26 cellular contexts compared by ENCODE assay signal in genomic region chr3:78879516-78879860, GRCh38.
DNase-seq lines count a peak whose midpoint lies in the region; ATAC-seq, FAIRE-seq and TF ChIP-seq lines count a peak whose summit lies in the region.
"Had no signal": no experiment of that assay in that cellular context is flagged by ENCODE, and none has a peak within 500 bp of the region (broad histone marks: within the 10 kb centered on the region; RNA-seq: fewer than 3 reads in every experiment).

No MANE protein-coding gene starts in this region.

- H3K36me3 Mint-ChIP-seq in WTC11 (no peaks in the 10 kb centered on the region), neural progenitor cell (no peaks in the 10 kb centered on the region)

- H3F3A ChIP-seq in neural progenitor cell (ENCODE audit: low read depth): no peaks in the 10 kb centered on the region

- no peak overlapping the region for H3K9ac ChIP-seq in neural progenitor cell
- H3K9ac ChIP-seq: SK-N-SH had no signal

- H3K27me3 ChIP-seq in neural progenitor cell: no peaks in the 10 kb centered on the region
- H3K27me3 ChIP-seq: body of pancreas, esophagus squamous epithelium, upper lobe of right lung had no signal

- peaks cover 33% of the 10 kb centered on the region for H4K20me1 ChIP-seq in neural progenitor cell (ENCODE audit: low read depth)

- H3K27me3 Mint-ChIP-seq in WTC11 (ENCODE audit: low read depth): no peaks in the 10 kb centered on the region
- peaks cover 2% of the 10 kb centered on the region for H3K27me3 Mint-ChIP-seq in neural progenitor cell (ENCODE audit: insufficient read depth, low read depth)
- H3K27me3 Mint-ChIP-seq: effector memory CD8-positive, alpha-beta T cell; stimulated activated naive CD8-positive, alpha-beta T cell treated with anti-CD3 and anti-CD28 coated beads, Interleukin-15, amount 100 ng/mL, for 72 hours had no signal

- TF ChIP-seq CTCF in D721Med (IDR thresholded peaks at IDR 0.05; ENCODE audit: insufficient read depth, missing control alignments) (no peak), WTC11 (IDR thresholded peaks at IDR 0.05) (no peak), neural progenitor cell (IDR thresholded peaks at IDR 0.05) (no peak)

- DNase-seq in D721Med (ENCODE audit: insufficient read length, low spot score) (no peak), NCI-H1694 (lab: John Stamatoyannopoulos, UW) (peak; percentile 1), WTC11 (ENCODE audit: low spot score) (no peak), neural progenitor cell (ENCODE audit: low spot score) (peak; percentile 22), sciatic nerve (ENCODE audit: low spot score) (no peak), NCI-H226 (no peak)
- DNase-seq in activated CD8-positive, alpha-beta memory T cell treated with anti-CD3 and anti-CD28 coated beads for 24 hours: no peak
- DNase-seq in stimulated activated CD4-positive, alpha-beta T cell treated with anti-CD3 and anti-CD28 coated beads, Interleukin-4, amount 100 ng/mL, for 24 hours: no peak
- DNase-seq: activated CD8-positive, alpha-beta memory T cell treated with anti-CD3 and anti-CD28 coated beads, Interleukin-2, amount 50 U/mL, for 48 hours; body of pancreas; Calu3; effector memory CD8-positive, alpha-beta T cell; esophagus squamous epithelium; H7; MM.1S; nucleus accumbens; SK-N-SH; stimulated activated naive CD8-positive, alpha-beta T cell treated with anti-CD3 and anti-CD28 coated beads, Interleukin-15, amount 100 ng/mL, for 72 hours; upper lobe of right lung; WERI-Rb-1 had no signal

- no peaks in the 10 kb centered on the region for H3K9me3 ChIP-seq in neural progenitor cell (ENCODE audit: low read depth)
- H3K9me3 ChIP-seq: body of pancreas, esophagus squamous epithelium, SK-N-SH, upper lobe of right lung had no signal

- H3K79me2 ChIP-seq in neural progenitor cell (ENCODE audit: low read depth): peaks cover 98% of the 10 kb centered on the region

- no peaks in the 10 kb centered on the region for H3K36me3 ChIP-seq in neural progenitor cell
- H3K36me3 ChIP-seq: esophagus squamous epithelium, upper lobe of right lung, WERI-Rb-1 had no signal

- no peak overlapping the region for H3K4me3 ChIP-seq in neural progenitor cell
- H3K4me3 ChIP-seq: body of pancreas, esophagus squamous epithelium, K562, lung, upper lobe of right lung had no signal

- FAIRE-seq in D721Med (lab: Jason Lieb, UNC): peak; percentile 84
- FAIRE-seq: K562, keratinocyte had no signal

- peak; percentile 53 for ATAC-seq in WTC11
- no peak for ATAC-seq in sciatic nerve
- ATAC-seq: body of pancreas; effector memory CD8-positive, alpha-beta T cell; K562; stimulated activated naive CD8-positive, alpha-beta T cell treated with anti-CD3 and anti-CD28 coated beads, Interleukin-15, amount 100 ng/mL, for 72 hours; upper lobe of right lung had no signal

- H3K4me1 Mint-ChIP-seq in WTC11: peaks cover 48% of the 10 kb centered on the region
- peaks cover 7% of the 10 kb centered on the region for H3K4me1 Mint-ChIP-seq in neural progenitor cell
- H3K4me1 Mint-ChIP-seq: stimulated activated naive CD8-positive, alpha-beta T cell treated with anti-CD3 and anti-CD28 coated beads, Interleukin-15, amount 100 ng/mL, for 72 hours had no signal

- H3K27ac Mint-ChIP-seq in WTC11 (no peak overlapping the region), neural progenitor cell (no peak overlapping the region)
- H3K27ac Mint-ChIP-seq: effector memory CD8-positive, alpha-beta T cell; stimulated activated naive CD8-positive, alpha-beta T cell treated with anti-CD3 and anti-CD28 coated beads, Interleukin-15, amount 100 ng/mL, for 72 hours; T-helper 2 cell treated with Interferon-gamma antibody and Interleukin-4, amounts not matched to agents 5 μg/mL and 100 μg/mL, for 36 hours had no signal

- H3K9me3 Mint-ChIP-seq in WTC11: no peaks in the 10 kb centered on the region
- H3K9me3 Mint-ChIP-seq in neural progenitor cell: no peaks in the 10 kb centered on the region

- H3K4me3 Mint-ChIP-seq in WTC11: no peak overlapping the region
- H3K4me3 Mint-ChIP-seq in neural progenitor cell: no peak overlapping the region
- H3K4me3 Mint-ChIP-seq: effector memory CD8-positive, alpha-beta T cell; stimulated activated naive CD8-positive, alpha-beta T cell treated with anti-CD3 and anti-CD28 coated beads, Interleukin-15, amount 100 ng/mL, for 72 hours; T-helper 2 cell treated with Interferon-gamma antibody and Interleukin-4, amounts not matched to agents 5 μg/mL and 100 μg/mL, for 36 hours had no signal

- H2AFZ ChIP-seq in neural progenitor cell (replicated peaks): no peak overlapping the region

- intact Hi-C loops in sciatic nerve (cut with DNase I): no loop called here

- CTCF ChIA-PET in WTC11 (lab: Charles Lee): no interaction called here

- POLR2A ChIA-PET in WTC11 (lab: Charles Lee): no interaction called here

- H3K27ac ChIP-seq in neural progenitor cell: no peak overlapping the region
- H3K27ac ChIP-seq: body of pancreas, C4-2B, esophagus squamous epithelium, RWPE1, upper lobe of right lung, WERI-Rb-1 had no signal

- peak overlapping the region; percentile 14 for H3K4me2 ChIP-seq in neural progenitor cell
- H3K4me2 ChIP-seq: SK-N-SH had no signal

- peaks cover 38% of the 10 kb centered on the region for H3K4me1 ChIP-seq in neural progenitor cell
- H3K4me1 ChIP-seq: body of pancreas, upper lobe of right lung had no signal

TF ChIP-seq in WTC11, 78 proteins besides CTCF, POLR2A, EP300 and RAD21:
- no peak for TF ChIP-seq PRRX2 (CRISPR knock-in tag; IDR thresholded peaks at IDR 0.05)
- no peak for TF ChIP-seq E2F4 (CRISPR knock-in tag; IDR thresholded peaks at IDR 0.05; ENCODE audit: borderline replicate concordance, low read depth)
- no peak for TF ChIP-seq ZNF138 (CRISPR knock-in tag; conservative IDR thresholded peaks at IDR 0.05)
- no peak for TF ChIP-seq ZNF121 (CRISPR knock-in tag; IDR thresholded peaks at IDR 0.05)
- TF ChIP-seq RELA (CRISPR knock-in tag; IDR thresholded peaks at IDR 0.05; ENCODE audit: borderline replicate concordance): no peak
- TF ChIP-seq SMAD4 (CRISPR knock-in tag; IDR thresholded peaks at IDR 0.05): no peak
- no peak for TF ChIP-seq TEAD1 (CRISPR knock-in tag; IDR thresholded peaks at IDR 0.05)
- no peak for TF ChIP-seq NFATC4 (CRISPR knock-in tag; IDR thresholded peaks at IDR 0.05)
- no peak for TF ChIP-seq GABPB1 (CRISPR knock-in tag; IDR thresholded peaks at IDR 0.05)
- TF ChIP-seq FOXK1 (CRISPR knock-in tag; IDR thresholded peaks at IDR 0.05): no peak
- no peak for TF ChIP-seq ZNF423 (CRISPR knock-in tag; IDR thresholded peaks at IDR 0.05)

Comparison
In these comparisons a context has a peak if more than half of its experiments do, and no peak if none do; other contexts are left out.
1. DNase-seq: peak in NCI-H1694 (single experiment) and neural progenitor cell (single experiment); none in D721Med (single experiment), WTC11 (single experiment), activated CD8-positive, alpha-beta memory T cell treated with anti-CD3 and anti-CD28 coated beads for 24 hours (single experiment), stimulated activated CD4-positive, alpha-beta T cell treated with anti-CD3 and anti-CD28 coated beads, Interleukin-4, amount 100 ng/mL, for 24 hours (single experiment), sciatic nerve (single experiment) and NCI-H226 (single experiment).